9 cellular contexts compared by ENCODE assay signal in genomic region chr5:119398713-119399492, GRCh38. TPM values are rescaled to one million over a fixed set of nuclear protein-coding genes. Genes with fewer than 3 reads are reported as not detected.
DNase-seq lines count a peak whose midpoint lies in the region; ATAC-seq and TF ChIP-seq lines count a peak whose summit lies in the region.
"Had no signal": no experiment of that assay in that cellular context is flagged by ENCODE, and none has a peak within 500 bp of the region (broad histone marks: within the 10 kb centered on the region; RNA-seq: fewer than 3 reads in every experiment).

No MANE protein-coding gene starts in this region.

- no peak overlapping the region for H3K27ac ChIP-seq in CD4-positive, CD25-positive, alpha-beta regulatory T cell (ENCODE audit: insufficient read depth, low read length, poor library complexity, severe bottlenecking)

- no peak overlapping the region for H3K4me3 Mint-ChIP-seq in CD4-positive, CD25-positive, alpha-beta regulatory T cell
- no peak overlapping the region for H3K4me3 Mint-ChIP-seq in osteocyte (ENCODE audit: unreplicated experiment)

- no peaks in the 10 kb centered on the region for H3K27me3 Mint-ChIP-seq in CD4-positive, CD25-positive, alpha-beta regulatory T cell
- H3K27me3 Mint-ChIP-seq in osteocyte (ENCODE audit: unreplicated experiment) = no peaks in the 10 kb centered on the region

- ATAC-seq in CD4-positive, CD25-positive, alpha-beta regulatory T cell (ENCODE audit: low read depth in 2 of 2) = no peak
- no peak for ATAC-seq in GM21528 (IDR thresholded peaks at IDR 0.05; ENCODE audit: low FRiP score, unreplicated experiment)
- ATAC-seq in GM19463 (IDR thresholded peaks at IDR 0.05; ENCODE audit: unreplicated experiment) = no peak

- TF ChIP-seq CTCF in fibroblast of pulmonary artery (IDR thresholded peaks at IDR 0.05; ENCODE audit: low read length, missing control alignments) (no peak), osteocyte (IDR thresholded peaks at IDR 0.05) (no peak)

- peaks cover 35 to 60% (median 42%) of the 10 kb centered on the region in 4 donors for H3K4me1 Mint-ChIP-seq in CD4-positive, CD25-positive, alpha-beta regulatory T cell
- peaks cover 44% of the 10 kb centered on the region for H3K4me1 Mint-ChIP-seq in osteocyte (ENCODE audit: unreplicated experiment)

- H3K4me3 ChIP-seq in CD4-positive, CD25-positive, alpha-beta regulatory T cell (ENCODE audit: low read depth, low read length) = no peak overlapping the region
- no peak overlapping the region for H3K4me3 ChIP-seq in fibroblast of pulmonary artery (replicated peaks; ENCODE audit: low read depth, low read length)

- no peaks in the 10 kb centered on the region for H3K27me3 ChIP-seq in CD4-positive, CD25-positive, alpha-beta regulatory T cell (ENCODE audit: control insufficient read depth, insufficient read depth, low read length)

- H3K36me3 ChIP-seq in CD4-positive, CD25-positive, alpha-beta regulatory T cell (ENCODE audit: control insufficient read depth, insufficient read depth, low read length) = peaks cover 11% of the 10 kb centered on the region

- peak overlapping the region in 2 of 3 donors; percentile 77 to 92 for H3K27ac Mint-ChIP-seq in CD4-positive, CD25-positive, alpha-beta regulatory T cell
- H3K27ac Mint-ChIP-seq in osteocyte (ENCODE audit: unreplicated experiment) = peak overlapping the region; percentile 88

- peaks cover 10% of the 10 kb centered on the region for H3K36me3 Mint-ChIP-seq in CD4-positive, CD25-positive, alpha-beta regulatory T cell
- H3K36me3 Mint-ChIP-seq in osteocyte (ENCODE audit: unreplicated experiment) = no peaks in the 10 kb centered on the region

- peaks cover 23% of the 10 kb centered on the region for H3K4me1 ChIP-seq in CD4-positive, CD25-positive, alpha-beta regulatory T cell (ENCODE audit: control insufficient read depth, insufficient read depth, low read length, poor library complexity, severe bottlenecking)

- H3K9me3 Mint-ChIP-seq in CD4-positive, CD25-positive, alpha-beta regulatory T cell = no peaks in the 10 kb centered on the region
- no peaks in the 10 kb centered on the region for H3K9me3 Mint-ChIP-seq in osteocyte (ENCODE audit: unreplicated experiment)

- no peaks in the 10 kb centered on the region for H3K9me3 ChIP-seq in CD4-positive, CD25-positive, alpha-beta regulatory T cell (ENCODE audit: control insufficient read depth in 2 of 2, low read length in 2 of 2)

- DNase-seq in CD4-positive, CD25-positive, alpha-beta regulatory T cell = no peak
- DNase-seq in NCI-H69 (lab: John Stamatoyannopoulos, UW) (peak; percentile 74), fibroblast of pulmonary artery (ENCODE audit: low read depth) (peak; percentile 44), osteocyte (ENCODE audit: extremely low spot score, unreplicated experiment) (no peak), CD1c-positive myeloid dendritic cell (ENCODE audit: extremely low spot score) (no peak), COLO668 (lab: John Stamatoyannopoulos, UW; ENCODE audit: unreplicated experiment) (no peak)
- DNase-seq: DND-41 had no signal

RNA-seq across cellular contexts. Expression of gene TNFAIP8, which starts 43.1 kb away (rescaled TPM):
- total RNA-seq in CD4-positive, CD25-positive, alpha-beta regulatory T cell = 120 TPM
- 100 to 1,000 TPM; 183 to 244 (median 202) TPM for polyA plus RNA-seq in CD4-positive, CD25-positive, alpha-beta regulatory T cell
- total RNA-seq in osteocyte = 13.3 and 14.0 TPM in 2 replicates

RNA-seq across cellular contexts. Expression of gene HSD17B4, which starts 53.4 kb away (rescaled TPM):
- total RNA-seq in CD4-positive, CD25-positive, alpha-beta regulatory T cell = 31.5 TPM
- 10 to 100 TPM; 31.3 to 73.3 (median 41.0) TPM for polyA plus RNA-seq in CD4-positive, CD25-positive, alpha-beta regulatory T cell
- total RNA-seq in osteocyte = 100 and 127 TPM in 2 replicates

Comparison
In these comparisons a context has a peak if more than half of its experiments do, and no peak if none do; other contexts are left out.
1. DNase-seq: peak in NCI-H69 (single experiment) and fibroblast of pulmonary artery (single experiment); none in CD4-positive, CD25-positive, alpha-beta regulatory T cell (0 of 3), osteocyte (single experiment), CD1c-positive myeloid dendritic cell (single experiment) and COLO668 (single experiment).